Comparison of ENCODE assay signal across 8 cellular contexts in genomic region chr3:169664034-169664820, GRCh38. TPM values are rescaled to one million over a fixed set of nuclear protein-coding genes. Genes with fewer than 3 reads are reported as not detected.
DNase-seq lines count a peak whose midpoint lies in the region; ATAC-seq lines count a peak whose summit lies in the region.

No MANE protein-coding gene starts in this region.

- H3K4me1 Mint-ChIP-seq in CD4-positive, CD25-positive, alpha-beta regulatory T cell = peaks cover 7 to 60% (median 36%) of the 10 kb centered on the region in 4 donors
- H3K4me1 Mint-ChIP-seq in dendritic cell treated with granulocyte-macrophage colony-stimulating factor and Interleukin-4, amounts not matched to agents 40 ng/mL and 50 ng/mL, for 4 days (ENCODE audit: low read depth) = peaks cover 68% of the 10 kb centered on the region
- H3K4me1 Mint-ChIP-seq in natural killer cell treated with Interleukin-12 subunit alpha and Interleukin-12 subunit beta and Interleukin-15 and Interleukin-18, amount 100 ng/mL, for 72 hours (ENCODE audit: low read depth in 2 of 2) = peaks cover 21 to 37% of the 10 kb centered on the region in 2 donors
- peaks cover 55% of the 10 kb centered on the region for H3K4me1 Mint-ChIP-seq in activated T-helper 1 cell treated with anti-CD3 and anti-CD28 coated beads, Interleukin-12 subunit alpha, Interleukin-12 subunit beta, Interleukin-2, Interleukin-4 antibody, amounts not matched to agents 30 ng/mL and 10 ng/mL and 1 ng/mL, durations not matched to agents 14 hours and 24 hours and 36 hours (ENCODE audit: low read depth)

- peak overlapping the region; percentile 65 to 80 (median 69) for H3K4me3 Mint-ChIP-seq in CD4-positive, CD25-positive, alpha-beta regulatory T cell
- H3K4me3 Mint-ChIP-seq in dendritic cell treated with granulocyte-macrophage colony-stimulating factor and Interleukin-4, amounts not matched to agents 40 ng/mL and 50 ng/mL, for 4 days = peak overlapping the region; percentile 32
- peak overlapping the region; percentile 79 for H3K4me3 Mint-ChIP-seq in natural killer cell treated with Interleukin-12 subunit alpha and Interleukin-12 subunit beta and Interleukin-15 and Interleukin-18, amount 100 ng/mL, for 72 hours
- H3K4me3 Mint-ChIP-seq in activated T-helper 1 cell treated with anti-CD3 and anti-CD28 coated beads, Interleukin-12 subunit alpha, Interleukin-12 subunit beta, Interleukin-2, Interleukin-4 antibody, amounts not matched to agents 30 ng/mL and 10 ng/mL and 1 ng/mL, durations not matched to agents 14 hours and 24 hours and 36 hours = no peak overlapping the region

- H3K27ac Mint-ChIP-seq in CD4-positive, CD25-positive, alpha-beta regulatory T cell = no peak overlapping the region
- H3K27ac Mint-ChIP-seq in dendritic cell treated with granulocyte-macrophage colony-stimulating factor and Interleukin-4, amounts not matched to agents 40 ng/mL and 50 ng/mL, for 4 days = no peak overlapping the region
- H3K27ac Mint-ChIP-seq in natural killer cell treated with Interleukin-12 subunit alpha and Interleukin-12 subunit beta and Interleukin-15 and Interleukin-18, amount 100 ng/mL, for 72 hours = no peak overlapping the region
- H3K27ac Mint-ChIP-seq in activated T-helper 1 cell treated with anti-CD3 and anti-CD28 coated beads, Interleukin-12 subunit alpha, Interleukin-12 subunit beta, Interleukin-2, Interleukin-4 antibody, amounts not matched to agents 30 ng/mL and 10 ng/mL and 1 ng/mL, durations not matched to agents 14 hours and 24 hours and 36 hours = no peak overlapping the region

- ATAC-seq in CD4-positive, CD25-positive, alpha-beta regulatory T cell (ENCODE audit: low read depth in 2 of 2) = no peak
- ATAC-seq in natural killer cell treated with Interleukin-12 subunit alpha and Interleukin-12 subunit beta and Interleukin-15 and Interleukin-18, amount 100 ng/mL, for 72 hours = no peak

- peaks cover 2 to 10% of the 10 kb centered on the region in 2 experiments for H3K9me3 ChIP-seq in CD4-positive, CD25-positive, alpha-beta regulatory T cell (ENCODE audit: control insufficient read depth in 2 of 2, low read length in 2 of 2)

- no peak overlapping the region for H3K27ac ChIP-seq in CD4-positive, CD25-positive, alpha-beta regulatory T cell (ENCODE audit: insufficient read depth, low read length, poor library complexity, severe bottlenecking)

- H3K27me3 Mint-ChIP-seq in CD4-positive, CD25-positive, alpha-beta regulatory T cell = peaks cover 88% of the 10 kb centered on the region
- peaks cover 93% of the 10 kb centered on the region for H3K27me3 Mint-ChIP-seq in dendritic cell treated with granulocyte-macrophage colony-stimulating factor and Interleukin-4, amounts not matched to agents 40 ng/mL and 50 ng/mL, for 4 days
- peaks cover 58 to 75% of the 10 kb centered on the region in 2 donors for H3K27me3 Mint-ChIP-seq in natural killer cell treated with Interleukin-12 subunit alpha and Interleukin-12 subunit beta and Interleukin-15 and Interleukin-18, amount 100 ng/mL, for 72 hours
- H3K27me3 Mint-ChIP-seq in activated T-helper 1 cell treated with anti-CD3 and anti-CD28 coated beads, Interleukin-12 subunit alpha, Interleukin-12 subunit beta, Interleukin-2, Interleukin-4 antibody, amounts not matched to agents 30 ng/mL and 10 ng/mL and 1 ng/mL, durations not matched to agents 14 hours and 24 hours and 36 hours (ENCODE audit: insufficient read depth) = peaks cover 86% of the 10 kb centered on the region

- no peaks in the 10 kb centered on the region for H3K36me3 Mint-ChIP-seq in CD4-positive, CD25-positive, alpha-beta regulatory T cell
- H3K36me3 Mint-ChIP-seq in dendritic cell treated with granulocyte-macrophage colony-stimulating factor and Interleukin-4, amounts not matched to agents 40 ng/mL and 50 ng/mL, for 4 days (ENCODE audit: low read depth) = no peaks in the 10 kb centered on the region
- H3K36me3 Mint-ChIP-seq in natural killer cell treated with Interleukin-12 subunit alpha and Interleukin-12 subunit beta and Interleukin-15 and Interleukin-18, amount 100 ng/mL, for 72 hours = peaks cover 4% of the 10 kb centered on the region
- peaks cover 8% of the 10 kb centered on the region for H3K36me3 Mint-ChIP-seq in activated T-helper 1 cell treated with anti-CD3 and anti-CD28 coated beads, Interleukin-12 subunit alpha, Interleukin-12 subunit beta, Interleukin-2, Interleukin-4 antibody, amounts not matched to agents 30 ng/mL and 10 ng/mL and 1 ng/mL, durations not matched to agents 14 hours and 24 hours and 36 hours (ENCODE audit: low read depth)

- intact Hi-C loops in dendritic cell treated with granulocyte-macrophage colony-stimulating factor and Interleukin-4, amounts not matched to agents 40 ng/mL and 50 ng/mL, for 4 days (cut with micrococcal nuclease) = no loop called here
- intact Hi-C loops in activated T-helper 1 cell treated with anti-CD3 and anti-CD28 coated beads, Interleukin-12 subunit alpha, Interleukin-12 subunit beta, Interleukin-2, Interleukin-4 antibody, amounts not matched to agents 30 ng/mL and 10 ng/mL and 1 ng/mL, durations not matched to agents 14 hours and 24 hours and 36 hours (cut with micrococcal nuclease) = loop anchor here (2.0 to 10.0 kb wide), 6 partner anchors 369 to 1569 kb away; partner anchors contain the start of gene GOLIM4

- peaks cover 54% of the 10 kb centered on the region for H3K4me1 ChIP-seq in CD4-positive, CD25-positive, alpha-beta regulatory T cell (ENCODE audit: control insufficient read depth, insufficient read depth, low read length, poor library complexity, severe bottlenecking)

- H3K4me3 ChIP-seq in CD4-positive, CD25-positive, alpha-beta regulatory T cell (ENCODE audit: low read depth, low read length) = peak overlapping the region; percentile 59

- no peak for DNase-seq in CD4-positive, CD25-positive, alpha-beta regulatory T cell
- peak; percentile 33 for DNase-seq in MV-4-11 (lab: John Stamatoyannopoulos, UW)
- DNase-seq in natural killer cell treated with Interleukin-12 subunit alpha and Interleukin-12 subunit beta and Interleukin-15 and Interleukin-18, amount 100 ng/mL, for 72 hours (ENCODE audit: low spot score) = no peak
- DNase-seq in activated T-helper 1 cell treated with anti-CD3 and anti-CD28 coated beads, Interleukin-12 subunit alpha, Interleukin-12 subunit beta, Interleukin-2, Interleukin-4 antibody, amounts not matched to agents 30 ng/mL and 10 ng/mL and 1 ng/mL, durations not matched to agents 14 hours and 24 hours and 36 hours (ENCODE audit: low spot score) = no peak
- DNase-seq in NK-92 (lab: John Stamatoyannopoulos, UW; ENCODE audit: unreplicated experiment) = no peak
- no peak for DNase-seq in GM19240 (ENCODE audit: insufficient read length, low spot score)
- DNase-seq in dedifferentiated amniotic fluid mesenchymal stem cell (ENCODE audit: extremely low spot score) = no peak

- H3K36me3 ChIP-seq in CD4-positive, CD25-positive, alpha-beta regulatory T cell (ENCODE audit: control insufficient read depth, insufficient read depth, low read length) = no peaks in the 10 kb centered on the region

- peaks cover 0 to 20% (median 3%) of the 10 kb centered on the region in 7 donors for H3K9me3 Mint-ChIP-seq in CD4-positive, CD25-positive, alpha-beta regulatory T cell
- H3K9me3 Mint-ChIP-seq in dendritic cell treated with granulocyte-macrophage colony-stimulating factor and Interleukin-4, amounts not matched to agents 40 ng/mL and 50 ng/mL, for 4 days = no peaks in the 10 kb centered on the region
- no peaks in the 10 kb centered on the region for H3K9me3 Mint-ChIP-seq in natural killer cell treated with Interleukin-12 subunit alpha and Interleukin-12 subunit beta and Interleukin-15 and Interleukin-18, amount 100 ng/mL, for 72 hours
- H3K9me3 Mint-ChIP-seq in activated T-helper 1 cell treated with anti-CD3 and anti-CD28 coated beads, Interleukin-12 subunit alpha, Interleukin-12 subunit beta, Interleukin-2, Interleukin-4 antibody, amounts not matched to agents 30 ng/mL and 10 ng/mL and 1 ng/mL, durations not matched to agents 14 hours and 24 hours and 36 hours = no peaks in the 10 kb centered on the region

- H3K27me3 ChIP-seq in CD4-positive, CD25-positive, alpha-beta regulatory T cell (ENCODE audit: control insufficient read depth, insufficient read depth, low read length) = peaks cover 57% of the 10 kb centered on the region

RNA-seq across cellular contexts. Expression of gene MECOM, which starts 0.7 kb away (rescaled TPM):
- total RNA-seq in CD4-positive, CD25-positive, alpha-beta regulatory T cell = not detected
- under 1 TPM in 1 of 4 donors, not detected in 3; 0.44 TPM for polyA plus RNA-seq in CD4-positive, CD25-positive, alpha-beta regulatory T cell
- not detected for total RNA-seq in natural killer cell treated with Interleukin-12 subunit alpha and Interleukin-12 subunit beta and Interleukin-15 and Interleukin-18, amount 100 ng/mL, for 72 hours
- total RNA-seq in activated T-helper 1 cell treated with anti-CD3 and anti-CD28 coated beads, Interleukin-12 subunit alpha, Interleukin-12 subunit beta, Interleukin-2, Interleukin-4 antibody, amounts not matched to agents 30 ng/mL and 10 ng/mL and 1 ng/mL, durations not matched to agents 14 hours and 24 hours and 36 hours = not detected in 2 replicates
